8 cellular contexts compared by ENCODE assay signal in genomic region chr1:200979574-200980451, GRCh38. TPM values are rescaled to one million over a fixed set of nuclear protein-coding genes. Genes with fewer than 3 reads are reported as not detected.
DNase-seq lines count a peak whose midpoint lies in the region; ATAC-seq, FAIRE-seq and TF ChIP-seq lines count a peak whose summit lies in the region.

No MANE protein-coding gene starts in this region.

- no peaks in the 10 kb centered on the region for H3K36me3 ChIP-seq in Panc1 (ENCODE audit: control insufficient read depth, insufficient read depth, low read length)

- no peaks in the 10 kb centered on the region for H3K9me3 ChIP-seq in Panc1 (ENCODE audit: control insufficient read depth, insufficient read depth, low read depth, low read length)

- ATAC-seq in Panc1 (peak; percentile 94), omental fat pad (ENCODE audit: low FRiP score) (no peak)
- ATAC-seq in activated T-cell treated with anti-CD3 and anti-CD28 coated beads, Interleukin-2, amount 50 U/mL, for 72 hours (replicated peaks in 1 of 2), result peak; percentile 59 to 69

- no peaks in the 10 kb centered on the region for H3K4me1 ChIP-seq in Panc1 (ENCODE audit: control insufficient read depth, insufficient read depth, low read length)

- TF ChIP-seq CTCF in AG09319 (IDR thresholded peaks at IDR 0.05; ENCODE audit: low read depth, low read length) (peak; percentile 27), Panc1 (IDR thresholded peaks at IDR 0.05) (peak; percentile 89), omental fat pad (IDR thresholded peaks at IDR 0.05) (no peak)

- H3K9me3 Mint-ChIP-seq in activated T-cell treated with anti-CD3 and anti-CD28 coated beads, Interleukin-2, amount 50 U/mL, for 72 hours, result no peaks in the 10 kb centered on the region

- H3K27ac ChIP-seq in Panc1 (ENCODE audit: low read length), result no peak overlapping the region
- H3K27ac ChIP-seq in substantia nigra (ENCODE audit: low read depth, low read length, poor library complexity, severe bottlenecking), result no peak overlapping the region

- DNase-seq in AG09319 (ENCODE audit: extremely low read depth, low read depth) (no peak), GM18507 (ENCODE audit: extremely low spot score, insufficient read length, low read depth) (peak; percentile 50), Panc1 (ENCODE audit: low read depth, low spot score) (no peak), iPS-NIHi7 (ENCODE audit: extremely low spot score) (peak; percentile 95), omental fat pad (ENCODE audit: low spot score) (no peak), substantia nigra (lab: John Stamatoyannopoulos, UW) (no peak)
- DNase-seq in activated T-cell treated with anti-CD3 and anti-CD28 coated beads, Interleukin-2, amount 50 U/mL, for 72 hours, result peak; percentile 68 to 75
- peak; percentile 46 for DNase-seq in stimulated activated CD8-positive, alpha-beta memory T cell treated with anti-CD3 and anti-CD28 coated beads, Interleukin-15, amount 100 ng/mL, for 24 hours (ENCODE audit: low read depth)

- H3K27me3 ChIP-seq in Panc1 (ENCODE audit: control insufficient read depth, insufficient read depth, low read length), result no peaks in the 10 kb centered on the region

- H3K27ac Mint-ChIP-seq in activated T-cell treated with anti-CD3 and anti-CD28 coated beads, Interleukin-2, amount 50 U/mL, for 72 hours, result no peak overlapping the region

- H3K4me3 ChIP-seq in Panc1 (ENCODE audit: low read depth in 2 of 2, low read length in 2 of 2), result no peak overlapping the region

- in situ Hi-C loops in Panc1 (cut with HindIII; ENCODE audit: low pct_unique_long_range_greater_than_20kb, low sequenced_read_pairs), result no loop called here

- H3K4me3 Mint-ChIP-seq in activated T-cell treated with anti-CD3 and anti-CD28 coated beads, Interleukin-2, amount 50 U/mL, for 72 hours, result no peak overlapping the region

- POLR2A ChIA-PET in Panc1 (lab: Charles Lee), result no interaction called here

- no peaks in the 10 kb centered on the region for H3K4me1 Mint-ChIP-seq in activated T-cell treated with anti-CD3 and anti-CD28 coated beads, Interleukin-2, amount 50 U/mL, for 72 hours (ENCODE audit: low read depth)

- intact Hi-C loops in Panc1 (cut with micrococcal nuclease; ENCODE audit: unreplicated experiment), result loop anchor here (2.0 to 5.0 kb wide), 2 partner anchors 63 to 132 kb away; partner anchors contain the start of gene CACNA1S

- CTCF ChIA-PET in Panc1 (lab: Charles Lee), result interaction anchor here (0.5 to 1.9 kb wide), 12 partner anchors 8 to 461 kb away, joined by 3 to 8 read pairs (median 4); partner anchors contain the start of gene CACNA1S

- peaks cover 11 to 22% of the 10 kb centered on the region in 2 donors for H3K36me3 Mint-ChIP-seq in activated T-cell treated with anti-CD3 and anti-CD28 coated beads, Interleukin-2, amount 50 U/mL, for 72 hours (ENCODE audit: insufficient read depth in 2 of 2)

- no TSS peak for BruUV-seq in Panc1 (replicated peaks; lab: Mats Ljungman, UMichigan)

- FAIRE-seq in GM18507 (lab: Jason Lieb, UNC), result peak; percentile 72

- no peaks in the 10 kb centered on the region for H3K27me3 Mint-ChIP-seq in activated T-cell treated with anti-CD3 and anti-CD28 coated beads, Interleukin-2, amount 50 U/mL, for 72 hours (ENCODE audit: low read depth)

RNA-seq across cellular contexts. Expression of gene KIF21B, which starts 43.7 kb away (rescaled TPM):
- total RNA-seq in Panc1 (2021; ENCODE audit: unreplicated experiment) (0.46 TPM), omental fat pad (1 to 10 TPM in 3 of 4 donors, under 1 TPM in 1; 0.93 to 6.1 (median 3.7) TPM)
- polyA plus RNA-seq in Panc1 (2012; ENCODE audit: insufficient read length), result 0.33 TPM
- 100 to 1,000 TPM in 1 of 2 donors, 10 to 100 TPM in 1; 91.7 to 101 TPM for total RNA-seq in activated T-cell treated with anti-CD3 and anti-CD28 coated beads, Interleukin-2, amount 50 U/mL, for 72 hours

Comparison
In these comparisons a context has a peak if more than half of its experiments do, and no peak if none do; other contexts are left out.
1. DNase-seq: peak in GM18507 (single experiment), activated T-cell treated with anti-CD3 and anti-CD28 coated beads, Interleukin-2, amount 50 U/mL, for 72 hours (2 of 2), iPS-NIHi7 (single experiment) and stimulated activated CD8-positive, alpha-beta memory T cell treated with anti-CD3 and anti-CD28 coated beads, Interleukin-15, amount 100 ng/mL, for 24 hours (single experiment); none in AG09319 (single experiment), Panc1 (single experiment), omental fat pad (single experiment) and substantia nigra (0 of 49).
2. CTCF ChIP-seq: peak in AG09319 (single experiment) and Panc1 (single experiment); none in omental fat pad (0 of 3).
3. RNA of gene KIF21B, which starts 43.7 kb away (total RNA-seq): 91.7 to 101 TPM in activated T-cell treated with anti-CD3 and anti-CD28 coated beads, Interleukin-2, amount 50 U/mL, for 72 hours; 0.93 to 6.1 TPM in omental fat pad and 0.46 TPM in Panc1 (single experiment); every median in the first group is over 10 times any median in the second.